ENCODE assay signal across 2 cellular contexts in genomic region chr7:155269766-155270585, GRCh38.
A peak's percentile ranks its signal among the peaks of the same experiment; 100 is the strongest.
TF ChIP-seq lines count a peak whose summit lies in the region.

No MANE protein-coding gene starts in this region.

TF ChIP-seq in A549, 52 proteins besides CTCF, POLR2A, EP300 and RAD21 (continued from another document):
- TF ChIP-seq CBX2 (IDR thresholded peaks at IDR 0.05; ENCODE audit: borderline replicate concordance, low read depth) = no peak
- no peak for TF ChIP-seq NPAS2 (CRISPR knock-in tag; IDR thresholded peaks at IDR 0.05; ENCODE audit: borderline replicate concordance)
- no peak for TF ChIP-seq BCL3 (IDR thresholded peaks at IDR 0.05)
- TF ChIP-seq NR3C1 (IDR thresholded peaks at IDR 0.05) = no peak
- TF ChIP-seq MAX (IDR thresholded peaks at IDR 0.05) = peak; percentile 34; the same call in 1 of the 2 replicates
- no peak for TF ChIP-seq HOXA7 (CRISPR knock-in tag; IDR thresholded peaks at IDR 0.05)
- TF ChIP-seq GATA3 (IDR thresholded peaks at IDR 0.05; ENCODE audit: borderline replicate concordance) = no peak
- no peak for TF ChIP-seq MAZ (IDR thresholded peaks at IDR 0.05; ENCODE audit: borderline replicate concordance, low read depth, low read length)
- TF ChIP-seq REST (IDR thresholded peaks at IDR 0.05) = no peak
- TF ChIP-seq HEYL (CRISPR knock-in tag; IDR thresholded peaks at IDR 0.05) = no peak
- no peak for TF ChIP-seq TFCP2L1 (CRISPR knock-in tag; IDR thresholded peaks at IDR 0.05)
- TF ChIP-seq TP53 (CRISPR knock-in tag; IDR thresholded peaks at IDR 0.05) = no peak
- TF ChIP-seq CBX8 (IDR thresholded peaks at IDR 0.05) = no peak
- no peak for TF ChIP-seq RCOR1 (IDR thresholded peaks at IDR 0.05; ENCODE audit: low read depth, low read length)
- no peak for TF ChIP-seq HDAC2 (IDR thresholded peaks at IDR 0.05)
- TF ChIP-seq CEBPB (IDR thresholded peaks at IDR 0.05) = peak in 1 of 2 experiments; percentile 61; a peak in 2 of 4 replicates
- TF ChIP-seq PBX3 (IDR thresholded peaks at IDR 0.05) = no peak
- TF ChIP-seq CHD2 (IDR thresholded peaks at IDR 0.05; ENCODE audit: low read length, partially characterized antibody) = no peak
- no peak for TF ChIP-seq ZC3H11A (IDR thresholded peaks at IDR 0.05)
- no peak for TF ChIP-seq EHMT2 (IDR thresholded peaks at IDR 0.05; ENCODE audit: low read depth)
- no peak for TF ChIP-seq JUNB (IDR thresholded peaks at IDR 0.05)
- TF ChIP-seq HES2 (IDR thresholded peaks at IDR 0.05) = no peak
- TF ChIP-seq KDM1A (IDR thresholded peaks at IDR 0.05; ENCODE audit: low read depth) = no peak
- TF ChIP-seq MAFK (IDR thresholded peaks at IDR 0.05; ENCODE audit: partially characterized antibody) = peak; percentile 82
- no peak for TF ChIP-seq HOXB5 (CRISPR knock-in tag; IDR thresholded peaks at IDR 0.05)
- TF ChIP-seq RARB (CRISPR knock-in tag; IDR thresholded peaks at IDR 0.05) = no peak
- peak; percentile 64 for TF ChIP-seq BHLHE40 (IDR thresholded peaks at IDR 0.05; ENCODE audit: low read depth, low read length)
- no peak for TF ChIP-seq FOSB (CRISPR knock-in tag; IDR thresholded peaks at IDR 0.05)
- 0 out of 2 replicates have a peak, but pooled peaks have one; percentile 26 for TF ChIP-seq ESRRA (IDR thresholded peaks at IDR 0.05; ENCODE audit: borderline replicate concordance, low read length)

TF ChIP-seq in liver, 16 proteins besides CTCF, POLR2A, EP300 and RAD21 (continued from another document):
- TF ChIP-seq REST (IDR thresholded peaks at IDR 0.05) (peak; percentile 48), YY1 (IDR thresholded peaks at IDR 0.05) (peak; percentile 65), JUND (IDR thresholded peaks at IDR 0.05) (peak; percentile 40 to 64), SP1 (IDR thresholded peaks at IDR 0.05) (peak; percentile 93), ZBTB33 (IDR thresholded peaks at IDR 0.05) (no peak), FOXA1 (IDR thresholded peaks at IDR 0.05) (no peak), RXRA (IDR thresholded peaks at IDR 0.05) (peak; percentile 93 to 99), TAF1 (conservative IDR thresholded peaks at IDR 0.05) (no peak), FOXA2 (IDR thresholded peaks at IDR 0.05) (peak; percentile 39), EGR1 (IDR thresholded peaks at IDR 0.05; ENCODE audit: low read depth in 2 of 2) (peak in 1 of 2 donors; percentile 37), ATF3 (IDR thresholded peaks at IDR 0.05) (no peak), MAX (IDR thresholded peaks at IDR 0.05) (no peak), NR2F2 (IDR thresholded peaks at IDR 0.05) (peak; percentile 15), GABPA (IDR thresholded peaks at IDR 0.05 in 1 of 2, conservative IDR thresholded peaks at IDR 0.05 in 1 of 2) (no peak)
